In the genomic region with DNA sequence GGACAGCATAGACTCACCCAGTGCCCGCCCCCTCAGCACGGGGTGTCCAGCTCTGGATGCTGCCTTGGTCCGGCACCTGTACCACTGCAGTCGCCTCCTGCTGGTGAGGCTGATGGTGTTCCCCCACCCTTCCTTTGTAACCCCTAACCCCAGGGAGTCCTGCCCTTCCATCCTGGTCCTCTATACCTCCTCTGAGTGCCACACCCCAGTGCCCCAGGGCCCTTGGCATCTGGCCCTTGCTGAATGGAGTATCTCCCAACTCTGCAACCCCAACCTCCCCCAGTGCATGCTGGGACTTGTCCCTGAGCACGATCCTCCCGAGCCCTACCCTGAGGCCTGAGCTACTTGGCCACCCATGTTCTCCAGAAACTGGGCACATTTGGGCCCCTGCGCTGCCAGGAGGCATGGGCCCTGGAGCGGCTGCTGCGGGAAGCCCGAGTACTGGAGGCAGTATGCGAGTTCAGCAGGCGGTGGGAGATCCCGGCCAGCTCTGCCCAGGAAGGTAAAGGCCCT, we compare ENCODE assay signal across 1 cellular context.
TF ChIP-seq lines count a peak whose summit lies in the region.

No MANE protein-coding gene starts in this region.

TF ChIP-seq in GM23338, 12 proteins besides CTCF, POLR2A, EP300 and RAD21 (continued from another document):
- TF ChIP-seq, protein P1, sequence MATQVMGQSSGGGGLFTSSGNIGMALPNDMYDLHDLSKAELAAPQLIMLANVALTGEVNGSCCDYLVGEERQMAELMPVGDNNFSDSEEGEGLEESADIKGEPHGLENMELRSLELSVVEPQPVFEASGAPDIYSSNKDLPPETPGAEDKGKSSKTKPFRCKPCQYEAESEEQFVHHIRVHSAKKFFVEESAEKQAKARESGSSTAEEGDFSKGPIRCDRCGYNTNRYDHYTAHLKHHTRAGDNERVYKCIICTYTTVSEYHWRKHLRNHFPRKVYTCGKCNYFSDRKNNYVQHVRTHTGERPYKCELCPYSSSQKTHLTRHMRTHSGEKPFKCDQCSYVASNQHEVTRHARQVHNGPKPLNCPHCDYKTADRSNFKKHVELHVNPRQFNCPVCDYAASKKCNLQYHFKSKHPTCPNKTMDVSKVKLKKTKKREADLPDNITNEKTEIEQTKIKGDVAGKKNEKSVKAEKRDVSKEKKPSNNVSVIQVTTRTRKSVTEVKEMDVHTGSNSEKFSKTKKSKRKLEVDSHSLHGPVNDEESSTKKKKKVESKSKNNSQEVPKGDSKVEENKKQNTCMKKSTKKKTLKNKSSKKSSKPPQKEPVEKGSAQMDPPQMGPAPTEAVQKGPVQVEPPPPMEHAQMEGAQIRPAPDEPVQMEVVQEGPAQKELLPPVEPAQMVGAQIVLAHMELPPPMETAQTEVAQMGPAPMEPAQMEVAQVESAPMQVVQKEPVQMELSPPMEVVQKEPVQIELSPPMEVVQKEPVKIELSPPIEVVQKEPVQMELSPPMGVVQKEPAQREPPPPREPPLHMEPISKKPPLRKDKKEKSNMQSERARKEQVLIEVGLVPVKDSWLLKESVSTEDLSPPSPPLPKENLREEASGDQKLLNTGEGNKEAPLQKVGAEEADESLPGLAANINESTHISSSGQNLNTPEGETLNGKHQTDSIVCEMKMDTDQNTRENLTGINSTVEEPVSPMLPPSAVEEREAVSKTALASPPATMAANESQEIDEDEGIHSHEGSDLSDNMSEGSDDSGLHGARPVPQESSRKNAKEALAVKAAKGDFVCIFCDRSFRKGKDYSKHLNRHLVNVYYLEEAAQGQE (IDR thresholded peaks at IDR 0.05; ENCODE audit: unreplicated experiment): no peak
- TF ChIP-seq ZNF331 (CRISPR knock-in tag; IDR thresholded peaks at IDR 0.05; ENCODE audit: low read depth) (no peak), POLR2AphosphoS5 (IDR thresholded peaks at IDR 0.05; ENCODE audit: low read depth) (no peak; the same call in 1 of the 2 replicates), EZH2phosphoT487 (IDR thresholded peaks at IDR 0.05; ENCODE audit: unreplicated experiment) (no peak), STAT1 (IDR thresholded peaks at IDR 0.05; ENCODE audit: unreplicated experiment) (no peak), EZH2 (IDR thresholded peaks at IDR 0.05; ENCODE audit: low read depth, unreplicated experiment) (no peak), CREB1 (CRISPR knock-in tag; IDR thresholded peaks at IDR 0.05; ENCODE audit: low read depth) (no peak)
- TF ChIP-seq, protein P2, sequence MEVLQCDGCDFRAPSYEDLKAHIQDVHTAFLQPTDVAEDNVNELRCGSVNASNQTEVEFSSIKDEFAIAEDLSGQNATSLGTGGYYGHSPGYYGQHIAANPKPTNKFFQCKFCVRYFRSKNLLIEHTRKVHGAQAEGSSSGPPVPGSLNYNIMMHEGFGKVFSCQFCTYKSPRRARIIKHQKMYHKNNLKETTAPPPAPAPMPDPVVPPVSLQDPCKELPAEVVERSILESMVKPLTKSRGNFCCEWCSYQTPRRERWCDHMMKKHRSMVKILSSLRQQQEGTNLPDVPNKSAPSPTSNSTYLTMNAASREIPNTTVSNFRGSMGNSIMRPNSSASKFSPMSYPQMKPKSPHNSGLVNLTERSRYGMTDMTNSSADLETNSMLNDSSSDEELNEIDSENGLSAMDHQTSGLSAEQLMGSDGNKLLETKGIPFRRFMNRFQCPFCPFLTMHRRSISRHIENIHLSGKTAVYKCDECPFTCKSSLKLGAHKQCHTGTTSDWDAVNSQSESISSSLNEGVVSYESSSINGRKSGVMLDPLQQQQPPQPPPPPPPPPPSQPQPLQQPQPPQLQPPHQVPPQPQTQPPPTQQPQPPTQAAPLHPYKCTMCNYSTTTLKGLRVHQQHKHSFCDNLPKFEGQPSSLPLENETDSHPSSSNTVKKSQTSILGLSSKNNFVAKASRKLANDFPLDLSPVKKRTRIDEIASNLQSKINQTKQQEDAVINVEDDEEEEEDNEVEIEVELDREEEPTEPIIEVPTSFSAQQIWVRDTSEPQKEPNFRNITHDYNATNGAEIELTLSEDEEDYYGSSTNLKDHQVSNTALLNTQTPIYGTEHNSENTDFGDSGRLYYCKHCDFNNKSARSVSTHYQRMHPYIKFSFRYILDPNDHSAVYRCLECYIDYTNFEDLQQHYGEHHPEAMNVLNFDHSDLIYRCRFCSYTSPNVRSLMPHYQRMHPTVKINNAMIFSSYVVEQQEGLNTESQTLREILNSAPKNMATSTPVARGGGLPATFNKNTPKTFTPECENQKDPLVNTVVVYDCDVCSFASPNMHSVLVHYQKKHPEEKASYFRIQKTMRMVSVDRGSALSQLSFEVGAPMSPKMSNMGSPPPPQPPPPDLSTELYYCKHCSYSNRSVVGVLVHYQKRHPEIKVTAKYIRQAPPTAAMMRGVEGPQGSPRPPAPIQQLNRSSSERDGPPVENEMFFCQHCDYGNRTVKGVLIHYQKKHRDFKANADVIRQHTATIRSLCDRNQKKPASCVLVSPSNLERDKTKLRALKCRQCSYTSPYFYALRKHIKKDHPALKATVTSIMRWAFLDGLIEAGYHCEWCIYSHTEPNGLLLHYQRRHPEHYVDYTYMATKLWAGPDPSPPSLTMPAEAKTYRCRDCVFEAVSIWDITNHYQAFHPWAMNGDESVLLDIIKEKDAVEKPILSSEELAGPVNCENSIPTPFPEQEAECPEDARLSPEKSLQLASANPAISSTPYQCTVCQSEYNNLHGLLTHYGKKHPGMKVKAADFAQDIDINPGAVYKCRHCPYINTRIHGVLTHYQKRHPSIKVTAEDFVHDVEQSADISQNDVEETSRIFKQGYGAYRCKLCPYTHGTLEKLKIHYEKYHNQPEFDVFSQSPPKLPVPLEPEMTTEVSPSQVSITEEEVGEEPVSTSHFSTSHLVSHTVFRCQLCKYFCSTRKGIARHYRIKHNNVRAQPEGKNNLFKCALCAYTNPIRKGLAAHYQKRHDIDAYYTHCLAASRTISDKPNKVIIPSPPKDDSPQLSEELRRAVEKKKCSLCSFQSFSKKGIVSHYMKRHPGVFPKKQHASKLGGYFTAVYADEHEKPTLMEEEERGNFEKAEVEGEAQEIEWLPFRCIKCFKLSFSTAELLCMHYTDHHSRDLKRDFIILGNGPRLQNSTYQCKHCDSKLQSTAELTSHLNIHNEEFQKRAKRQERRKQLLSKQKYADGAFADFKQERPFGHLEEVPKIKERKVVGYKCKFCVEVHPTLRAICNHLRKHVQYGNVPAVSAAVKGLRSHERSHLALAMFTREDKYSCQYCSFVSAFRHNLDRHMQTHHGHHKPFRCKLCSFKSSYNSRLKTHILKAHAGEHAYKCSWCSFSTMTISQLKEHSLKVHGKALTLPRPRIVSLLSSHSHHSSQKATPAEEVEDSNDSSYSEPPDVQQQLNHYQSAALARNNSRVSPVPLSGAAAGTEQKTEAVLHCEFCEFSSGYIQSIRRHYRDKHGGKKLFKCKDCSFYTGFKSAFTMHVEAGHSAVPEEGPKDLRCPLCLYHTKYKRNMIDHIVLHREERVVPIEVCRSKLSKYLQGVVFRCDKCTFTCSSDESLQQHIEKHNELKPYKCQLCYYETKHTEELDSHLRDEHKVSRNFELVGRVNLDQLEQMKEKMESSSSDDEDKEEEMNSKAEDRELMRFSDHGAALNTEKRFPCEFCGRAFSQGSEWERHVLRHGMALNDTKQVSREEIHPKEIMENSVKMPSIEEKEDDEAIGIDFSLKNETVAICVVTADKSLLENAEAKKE (CRISPR knock-in tag; IDR thresholded peaks at IDR 0.05): no peak
